In the genomic region with DNA sequence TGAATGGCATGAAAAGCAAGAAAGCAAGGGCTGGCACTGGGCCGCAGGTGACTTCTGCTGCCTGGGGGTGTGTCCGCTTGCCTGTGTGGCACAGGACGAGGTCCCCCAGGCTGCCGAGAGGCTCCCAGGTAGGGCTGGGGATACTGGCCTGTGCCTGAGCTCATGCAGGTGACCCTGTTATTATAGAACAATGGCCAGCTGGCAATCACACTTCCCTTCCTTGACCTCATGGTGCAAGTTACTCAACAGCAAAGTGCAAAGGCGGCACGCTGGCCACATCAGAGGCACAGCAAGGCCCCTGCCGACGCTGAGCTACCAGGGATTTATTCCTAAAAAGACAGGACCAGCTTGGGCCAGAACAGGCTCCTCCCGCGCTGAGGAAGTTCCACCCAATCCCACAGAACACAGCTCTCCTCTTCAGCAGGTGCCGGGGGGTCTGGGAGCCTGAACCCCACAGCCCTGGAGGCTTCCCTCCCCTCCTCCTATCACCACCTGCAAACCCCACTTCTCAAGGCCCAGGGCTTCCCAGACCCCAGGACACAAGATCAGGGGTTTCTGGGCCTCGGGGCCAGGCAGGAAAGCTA, we compare ENCODE assay signal across 12 cellular contexts. TPM values are rescaled to one million over a fixed set of nuclear protein-coding genes. Genes with fewer than 3 reads are reported as not detected.
A peak's percentile ranks its signal among the peaks of the same experiment; 100 is the strongest.
DNase-seq lines count a peak whose midpoint lies in the region; TF ChIP-seq lines count a peak whose summit lies in the region.
"Had no signal": no experiment of that assay in that cellular context is flagged by ENCODE, and none has a peak within 500 bp of the region (broad histone marks: within the 10 kb centered on the region; RNA-seq: fewer than 3 reads in every experiment).

No MANE protein-coding gene starts in this region.

- DNase-seq in NOMO-1 (lab: John Stamatoyannopoulos, UW; ENCODE audit: unreplicated experiment in 2 of 2), result peak; percentile 26 to 31
- no peak for DNase-seq in NOMO-1 treated with dmso at 0.1 percent for 144 hours (lab: John Stamatoyannopoulos, UW; ENCODE audit: unreplicated experiment)
- peak; percentile 14 for DNase-seq in RPMI7951 (ENCODE audit: low read depth)
- DNase-seq in colonic mucosa, result no peak
- no peak for DNase-seq in prostate gland (ENCODE audit: low spot score)
- DNase-seq in iPS-NIHi7 (ENCODE audit: extremely low spot score), result no peak
- DNase-seq in NCI-H774 (lab: John Stamatoyannopoulos, UW), result no peak
- no peak for DNase-seq in Karpas-422
- DNase-seq: NCI-H1694 treated with DMSO at 0.1 percent for 48 hours had no signal

- peaks cover 16% of the 10 kb centered on the region for H3K27me3 ChIP-seq in colonic mucosa
- no peaks in the 10 kb centered on the region for H3K27me3 ChIP-seq in prostate gland (replicated peaks; ENCODE audit: insufficient read depth)
- no peaks in the 10 kb centered on the region for H3K27me3 ChIP-seq in Karpas-422 (ENCODE audit: low read length)
- H3K27me3 ChIP-seq: testis had no signal

- no peaks in the 10 kb centered on the region for H3K9me3 ChIP-seq in colonic mucosa
- H3K9me3 ChIP-seq in prostate gland, result no peaks in the 10 kb centered on the region
- H3K9me3 ChIP-seq in Karpas-422 (ENCODE audit: low read length), result no peaks in the 10 kb centered on the region
- H3K9me3 ChIP-seq: esophagus muscularis mucosa, testis had no signal

- peaks cover 21% of the 10 kb centered on the region; the same call in 1 of the 2 replicates for H4K20me1 ChIP-seq in Karpas-422 (ENCODE audit: insufficient read depth, low read depth, low read length)

- no peaks in the 10 kb centered on the region for H3K36me3 ChIP-seq in colonic mucosa
- peaks cover 5 to 16% of the 10 kb centered on the region in 2 donors for H3K36me3 ChIP-seq in prostate gland
- no peaks in the 10 kb centered on the region for H3K36me3 ChIP-seq in Karpas-422 (ENCODE audit: insufficient read depth, low read length)

- H3K9me2 ChIP-seq in Karpas-422 (replicated peaks; ENCODE audit: insufficient read depth, low read length), result no peaks in the 10 kb centered on the region

- no peak overlapping the region for H3K4me2 ChIP-seq in Karpas-422 (ENCODE audit: low read depth, low read length, poor library complexity, severe bottlenecking)

- peaks cover 4% of the 10 kb centered on the region for H3K4me1 ChIP-seq in colonic mucosa
- peaks cover 6% of the 10 kb centered on the region for H3K4me1 ChIP-seq in prostate gland (replicated peaks)
- peaks cover 16% of the 10 kb centered on the region for H3K4me1 ChIP-seq in Karpas-422 (ENCODE audit: low read length)
- H3K4me1 ChIP-seq: testis had no signal

- no peak overlapping the region for H2AFZ ChIP-seq in Karpas-422 (ENCODE audit: low read length)

- H3K9ac ChIP-seq in colonic mucosa (ENCODE audit: low read depth in 2 of 2, low read length in 2 of 2) (peak overlapping the region in 1 of 2 donors; percentile 9), Karpas-422 (ENCODE audit: low read length) (no peak overlapping the region)

- 80% methylated on average over 12 of the region's 12 CpGs for WGBS in prostate gland

- no peak for TF ChIP-seq POLR2A in prostate gland (IDR thresholded peaks at IDR 0.05)

- H3K4me3 ChIP-seq in colonic mucosa (no peak overlapping the region), prostate gland (no peak overlapping the region), Karpas-422 (ENCODE audit: low read length) (no peak overlapping the region)
- H3K4me3 ChIP-seq: esophagus muscularis mucosa, lung, testis had no signal

- intact Hi-C loops in colonic mucosa (cut with DNase I) (no loop called here), prostate gland (cut with DNase I) (no loop called here)

- peak overlapping the region; percentile 41 for H3K27ac ChIP-seq in colonic mucosa
- H3K27ac ChIP-seq in prostate gland, result peak overlapping the region; percentile 41 to 73
- no peak overlapping the region for H3K27ac ChIP-seq in Karpas-422 (ENCODE audit: low read length)
- H3K27ac ChIP-seq: testis had no signal

- no peak for TF ChIP-seq CTCF in colonic mucosa (IDR thresholded peaks at IDR 0.05)
- TF ChIP-seq CTCF in prostate gland (IDR thresholded peaks at IDR 0.05), result no peak

- no peaks in the 10 kb centered on the region for H3K79me2 ChIP-seq in Karpas-422 (ENCODE audit: low read length)

RNA-seq across cellular contexts. Expression of a gene that starts 1.4 kb away (rescaled TPM):
- total RNA-seq in RPMI7951 (2014; rRNA removed; shearing (Covaris generic)), result 3.8 and 6.3 TPM in 2 replicates
- total RNA-seq in colonic mucosa (1 to 10 TPM; 3.7 to 5.7 TPM), prostate gland (1 to 10 TPM; 7.2 to 7.4 TPM)
- 0.71 and 3.8 TPM in 2 replicates for total RNA-seq in Karpas-422 (2014; rRNA removed; shearing (Covaris generic); ENCODE audit: low replicate concordance)

RNA-seq across cellular contexts. Expression of a gene that starts 30.6 kb away (rescaled TPM):
- total RNA-seq in RPMI7951 (2014; rRNA removed; shearing (Covaris generic)), result 42.0 and 43.3 TPM in 2 replicates
- 10 to 100 TPM; 64.7 to 67.5 TPM for total RNA-seq in colonic mucosa
- total RNA-seq in prostate gland, result 10 to 100 TPM; 53.5 to 78.5 TPM
- 21.4 and 29.5 TPM in 2 replicates for total RNA-seq in Karpas-422 (2014; rRNA removed; shearing (Covaris generic); ENCODE audit: low replicate concordance)

RNA-seq across cellular contexts. Expression of a gene that starts 30.6 kb away (rescaled TPM):
- total RNA-seq in RPMI7951 (2014; rRNA removed; shearing (Covaris generic)), result 33.9 and 57.6 TPM in 2 replicates
- total RNA-seq in colonic mucosa (10 to 100 TPM; 53.9 to 78.2 TPM), prostate gland (10 to 100 TPM; 52.8 to 57.6 TPM)
- total RNA-seq in Karpas-422 (2014; rRNA removed; shearing (Covaris generic); ENCODE audit: low replicate concordance), result 14.0 and 38.6 TPM in 2 replicates

RNA-seq across cellular contexts. Expression of a gene that starts 40.4 kb away (rescaled TPM):
- not detected in 2 replicates for total RNA-seq in RPMI7951 (2014; rRNA removed; shearing (Covaris generic))
- total RNA-seq in colonic mucosa (under 1 TPM; 0.15 to 0.24 TPM), prostate gland (1 to 10 TPM in 1 of 2 donors, under 1 TPM in 1; 0.18 to 1.8 TPM)
- total RNA-seq in Karpas-422 (2014; rRNA removed; shearing (Covaris generic); ENCODE audit: low replicate concordance), result not detected in 2 replicates

RNA-seq across cellular contexts. Expression of a gene that starts 48.1 kb away (rescaled TPM):
- total RNA-seq in RPMI7951 (2014; rRNA removed; shearing (Covaris generic)), result not detected in 2 replicates
- not detected for total RNA-seq in colonic mucosa
- total RNA-seq in prostate gland, result 1 to 10 TPM in 1 of 2 donors, not detected in 1; 9.2 TPM
- not detected in 2 replicates for total RNA-seq in Karpas-422 (2014; rRNA removed; shearing (Covaris generic); ENCODE audit: low replicate concordance)
- total RNA-seq: esophagus muscularis mucosa had no signal

Comparison
In these comparisons a context has a peak if more than half of its experiments do, and no peak if none do; other contexts are left out.
1. DNase-seq: peak in NOMO-1 (2 of 2) and RPMI7951 (single experiment); none in NOMO-1 treated with dmso at 0.1 percent for 144 hours (single experiment), colonic mucosa (single experiment), prostate gland (single experiment), iPS-NIHi7 (single experiment), NCI-H774 (single experiment) and Karpas-422 (single experiment).